Comparison of ENCODE assay signal across 23 cellular contexts in the genomic region with DNA sequence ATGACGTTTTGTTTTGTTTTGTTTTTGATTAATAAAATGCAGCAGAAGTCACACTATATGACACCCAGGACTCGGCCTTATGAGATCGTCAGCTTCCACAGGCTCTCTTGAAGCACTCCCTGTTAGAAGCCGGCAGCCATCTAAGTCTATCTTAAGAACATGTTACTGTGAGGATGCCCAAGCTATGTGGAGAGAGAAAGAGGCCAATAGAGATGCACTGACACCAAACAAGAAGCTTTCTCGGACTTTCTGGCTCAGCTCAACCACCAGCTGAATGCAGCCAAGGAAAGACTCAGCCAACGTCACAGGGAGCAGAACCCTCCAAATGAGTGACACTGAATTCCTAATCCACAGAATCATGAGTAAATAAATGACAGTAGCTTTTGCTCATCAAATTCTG. TPM values are rescaled to one million over a fixed set of nuclear protein-coding genes. Genes with fewer than 3 reads are reported as not detected.
DNase-seq lines count a peak whose midpoint lies in the region; ATAC-seq, FAIRE-seq and TF ChIP-seq lines count a peak whose summit lies in the region.
"Had no signal": no experiment of that assay in that cellular context is flagged by ENCODE, and none has a peak within 500 bp of the region (broad histone marks: within the 10 kb centered on the region; RNA-seq: fewer than 3 reads in every experiment).

No MANE protein-coding gene starts in this region.

- H3K79me2 ChIP-seq in astrocyte (ENCODE audit: insufficient read depth, low read length), result no peaks in the 10 kb centered on the region

- H3K9me3 Mint-ChIP-seq in astrocyte (ENCODE audit: unreplicated experiment) (no peaks in the 10 kb centered on the region), progenitor cell of endocrine pancreas (ENCODE audit: low read depth) (no peaks in the 10 kb centered on the region)
- H3K9me3 Mint-ChIP-seq in activated T-cell treated with anti-CD3 and anti-CD28 coated beads, Interleukin-2, amount 50 U/mL, for 24 hours, result no peaks in the 10 kb centered on the region
- H3K9me3 Mint-ChIP-seq: H9, type B pancreatic cell had no signal

- H3K27ac ChIP-seq in astrocyte (ENCODE audit: low read depth, low read length), result no peak overlapping the region
- H3K27ac ChIP-seq: right lobe of liver had no signal

- H3K4me3 ChIP-seq in astrocyte (ENCODE audit: insufficient read depth, low read depth, low read length) (no peak overlapping the region), fibroblast of the aortic adventitia (ENCODE audit: low read depth, low read length) (no peak overlapping the region)
- H3K4me3 ChIP-seq: lung, right lobe of liver had no signal

- no peaks in the 10 kb centered on the region for H3K36me3 ChIP-seq in astrocyte (ENCODE audit: insufficient read depth, low read length)
- H3K36me3 ChIP-seq: right lobe of liver had no signal

- TF ChIP-seq CTCF in astrocyte (IDR thresholded peaks at IDR 0.05; ENCODE audit: insufficient read depth, low read depth, low read length) (no peak), fibroblast of the aortic adventitia (IDR thresholded peaks at IDR 0.05; ENCODE audit: insufficient read depth, low read length) (no peak), progenitor cell of endocrine pancreas (IDR thresholded peaks at IDR 0.05; ENCODE audit: unreplicated experiment) (no peak)

- peaks cover 10% of the 10 kb centered on the region for H3K4me1 Mint-ChIP-seq in astrocyte (ENCODE audit: low read depth, unreplicated experiment)
- H3K4me1 Mint-ChIP-seq in progenitor cell of endocrine pancreas (ENCODE audit: low read depth), result peaks cover 13% of the 10 kb centered on the region
- H3K4me1 Mint-ChIP-seq in activated T-cell treated with anti-CD3 and anti-CD28 coated beads, Interleukin-2, amount 50 U/mL, for 24 hours (ENCODE audit: low read depth), result peaks cover 15% of the 10 kb centered on the region

- no peak for TF ChIP-seq POLR2A in GM18505 (IDR thresholded peaks at IDR 0.05; ENCODE audit: borderline replicate concordance, extremely low read depth, insufficient read depth, insufficient read length)

- no peaks in the 10 kb centered on the region for H3K27me3 ChIP-seq in astrocyte (ENCODE audit: insufficient read depth, low read length)
- H3K27me3 ChIP-seq: right lobe of liver had no signal

- H3K4me2 ChIP-seq in astrocyte (ENCODE audit: low read length), result no peak overlapping the region
- H3K4me2 ChIP-seq: SK-N-SH had no signal

- DNase-seq in C1 segment of cervical spinal cord (lab: John Stamatoyannopoulos, UW) (peak in 8 of 14 donors; percentile 25 to 52 (median 32)), astrocyte (ENCODE audit: low read depth) (no peak), fibroblast of the aortic adventitia (ENCODE audit: low read depth) (peak; percentile 52), progenitor cell of endocrine pancreas (ENCODE audit: low spot score, unreplicated experiment) (no peak)
- DNase-seq in activated T-cell treated with anti-CD3 and anti-CD28 coated beads, Interleukin-2, amount 50 U/mL, for 24 hours, result no peak
- DNase-seq in activated effector memory CD4-positive, alpha-beta T cell treated with Interleukin-2 at 50 U/mL for 16 hours, result no peak
- DNase-seq: activated naive CD4-positive, alpha-beta T cell treated with anti-CD3 and anti-CD28 coated beads, Interleukin-2, amount 50 U/mL, for 16 hours; activated T-cell treated with anti-CD3 and anti-CD28 coated beads, Interleukin-2, amount 50 U/mL, for 48 hours; cortex of kidney; DMS79 treated with DMSO at 0.1 percent for 48 hours; foreskin melanocyte; H9; NCI-H1105; NCI-H524; occipital lobe; right lobe of liver; SK-N-SH had no signal

- no peak overlapping the region for H3K4me3 Mint-ChIP-seq in astrocyte (ENCODE audit: unreplicated experiment)
- H3K4me3 Mint-ChIP-seq in progenitor cell of endocrine pancreas (ENCODE audit: low read depth), result no peak overlapping the region
- no peak overlapping the region for H3K4me3 Mint-ChIP-seq in activated T-cell treated with anti-CD3 and anti-CD28 coated beads, Interleukin-2, amount 50 U/mL, for 24 hours
- H3K4me3 Mint-ChIP-seq: H9, type B pancreatic cell had no signal

- H3K4me1 ChIP-seq in astrocyte (ENCODE audit: insufficient read depth, low read length), result peaks cover 11% of the 10 kb centered on the region
- H3K4me1 ChIP-seq: right lobe of liver had no signal

- H4K20me1 ChIP-seq in astrocyte (ENCODE audit: insufficient read depth, low read length), result no peaks in the 10 kb centered on the region

- H3K36me3 Mint-ChIP-seq in astrocyte (ENCODE audit: low read depth, unreplicated experiment) (no peaks in the 10 kb centered on the region), progenitor cell of endocrine pancreas (ENCODE audit: insufficient read depth) (no peaks in the 10 kb centered on the region)
- H3K36me3 Mint-ChIP-seq in activated T-cell treated with anti-CD3 and anti-CD28 coated beads, Interleukin-2, amount 50 U/mL, for 24 hours (ENCODE audit: low read depth), result no peaks in the 10 kb centered on the region
- H3K36me3 Mint-ChIP-seq: type B pancreatic cell had no signal

- H3K27ac Mint-ChIP-seq in astrocyte (ENCODE audit: unreplicated experiment) (no peak overlapping the region), progenitor cell of endocrine pancreas (peak overlapping the region; percentile 38)
- no peak overlapping the region for H3K27ac Mint-ChIP-seq in activated T-cell treated with anti-CD3 and anti-CD28 coated beads, Interleukin-2, amount 50 U/mL, for 24 hours
- H3K27ac Mint-ChIP-seq: type B pancreatic cell had no signal

- peak overlapping the region; percentile 58 for H2AFZ ChIP-seq in astrocyte (ENCODE audit: low read depth, low read length)

- H3K27me3 Mint-ChIP-seq in astrocyte (ENCODE audit: low read depth, unreplicated experiment), result no peaks in the 10 kb centered on the region
- no peaks in the 10 kb centered on the region for H3K27me3 Mint-ChIP-seq in progenitor cell of endocrine pancreas
- H3K27me3 Mint-ChIP-seq in activated T-cell treated with anti-CD3 and anti-CD28 coated beads, Interleukin-2, amount 50 U/mL, for 24 hours, result no peaks in the 10 kb centered on the region

- no peaks in the 10 kb centered on the region for H3K9me3 ChIP-seq in astrocyte (ENCODE audit: insufficient read depth, low read depth, low read length)
- H3K9me3 ChIP-seq: right lobe of liver, SK-N-SH had no signal

- no peak for FAIRE-seq in astrocyte (lab: Jason Lieb, UNC)
- FAIRE-seq: keratinocyte had no signal

- H3K9ac ChIP-seq in astrocyte (ENCODE audit: low read length), result no peak overlapping the region
- H3K9ac ChIP-seq: SK-N-SH had no signal

- no peak for ATAC-seq in GM18505 (IDR thresholded peaks at IDR 0.05; ENCODE audit: unreplicated experiment)
- ATAC-seq in HG02885 (IDR thresholded peaks at IDR 0.05; ENCODE audit: poor library complexity, unreplicated experiment), result no peak
- ATAC-seq: activated CD4-positive, CD25-positive, alpha-beta regulatory T cell treated with anti-CD3 and anti-CD28 coated beads, Interleukin-2, amount 50 U/mL, for 24 hours; right lobe of liver had no signal

RNA-seq across cellular contexts. Expression of a gene that starts 14.0 kb away (rescaled TPM):
- total RNA-seq in astrocyte (117 and 118 TPM in 2 replicates), fibroblast of the aortic adventitia (ENCODE audit: low replicate concordance) (63.2 and 871 TPM in 2 replicates), progenitor cell of endocrine pancreas (13.9 and 17.8 TPM in 2 replicates)

Comparison
In these comparisons a context has a peak if more than half of its experiments do, and no peak if none do; other contexts are left out.
1. DNase-seq: peak in C1 segment of cervical spinal cord (8 of 14) and fibroblast of the aortic adventitia (single experiment); none in astrocyte (single experiment), progenitor cell of endocrine pancreas (single experiment), activated T-cell treated with anti-CD3 and anti-CD28 coated beads, Interleukin-2, amount 50 U/mL, for 24 hours (single experiment) and activated effector memory CD4-positive, alpha-beta T cell treated with Interleukin-2 at 50 U/mL for 16 hours (single experiment).